In the genomic region with DNA sequence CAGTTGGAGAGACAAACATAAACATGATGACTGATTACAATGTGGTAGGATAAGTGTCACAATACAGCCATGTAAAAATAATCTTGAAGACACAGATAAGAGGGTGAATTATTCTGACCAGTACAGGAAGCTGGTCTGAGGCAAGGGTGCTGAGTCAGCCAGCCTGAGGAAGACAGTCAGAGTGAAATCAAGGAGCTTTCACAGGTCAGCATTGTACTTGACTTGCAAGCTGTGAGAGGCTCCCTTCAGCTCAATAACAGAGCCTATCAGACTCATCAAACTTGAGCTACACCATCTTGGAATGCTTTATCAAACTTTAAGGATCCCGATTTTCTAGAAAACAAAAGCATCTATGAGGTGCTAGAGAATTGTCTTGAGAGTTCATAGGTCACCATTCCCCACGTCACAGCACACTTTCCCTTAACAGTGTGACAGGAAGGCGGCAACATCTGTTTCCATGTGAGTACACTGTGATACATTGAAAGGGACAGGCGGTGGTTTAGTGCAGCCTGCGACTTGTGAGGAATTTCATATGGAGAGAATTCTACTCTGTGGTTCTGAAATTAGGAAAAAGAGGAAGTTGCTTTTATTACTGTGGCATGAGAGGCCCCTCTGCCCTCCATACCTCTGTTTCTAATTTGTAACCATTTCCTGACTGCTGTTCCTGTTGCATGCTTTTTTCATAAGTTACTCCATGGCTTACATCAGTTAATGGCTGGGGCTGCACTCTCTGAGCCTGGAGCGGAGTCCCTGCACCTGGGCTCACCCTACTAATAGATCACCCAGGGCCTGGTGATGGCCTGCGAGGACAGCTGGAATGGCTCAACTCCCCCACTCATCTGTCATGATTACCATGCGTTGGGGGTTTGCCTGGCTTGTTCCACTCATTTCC, we compare ENCODE assay signal across 9 cellular contexts.
DNase-seq lines count a peak whose midpoint lies in the region; ATAC-seq and TF ChIP-seq lines count a peak whose summit lies in the region.
"Had no signal": no experiment of that assay in that cellular context is flagged by ENCODE, and none has a peak within 500 bp of the region (broad histone marks: within the 10 kb centered on the region; RNA-seq: fewer than 3 reads in every experiment).

No MANE protein-coding gene starts in this region.

- CTCF ChIA-PET in mammary epithelial cell (lab: Charles Lee; ENCODE audit: low non-redundant PET) = no interaction called here

- intact Hi-C loops in mammary epithelial cell (cut with micrococcal nuclease) = no loop called here

- H3K9me3 ChIP-seq in mammary epithelial cell (replicated peaks; ENCODE audit: insufficient read depth, low read length) = no peaks in the 10 kb centered on the region

- no peak overlapping the region for H3K27ac ChIP-seq in mammary epithelial cell (ENCODE audit: insufficient read depth, low read depth, low read length)

- no TSS peak for BruUV-seq in mammary epithelial cell (replicated peaks; lab: Mats Ljungman, UMichigan)

- no peaks in the 10 kb centered on the region for H3K79me2 ChIP-seq in mammary epithelial cell (ENCODE audit: insufficient read depth, low read length)

- 87% methylated on average over 8 of the region's 8 CpGs for WGBS in mammary epithelial cell (ENCODE audit: low coverage, missing lambda C conversion rate)

- TF ChIP-seq CTCF in mammary epithelial cell (conservative IDR thresholded peaks at IDR 0.05 in 1 of 2, IDR thresholded peaks at IDR 0.05 in 1 of 2; ENCODE audit: extremely low read depth in 1 of 2, insufficient read depth in 1 of 2, low read depth in 1 of 2, low read length in 2 of 2) = no peak

- no peak overlapping the region for H3K9ac ChIP-seq in mammary epithelial cell (ENCODE audit: insufficient read depth, low read length)

- peaks cover 10% of the 10 kb centered on the region for H3K4me1 ChIP-seq in mammary epithelial cell (ENCODE audit: insufficient read depth, low read length)

- H3K27me3 ChIP-seq in mammary epithelial cell (ENCODE audit: insufficient read depth, low read length) = no peaks in the 10 kb centered on the region

- ATAC-seq in GM21390 (IDR thresholded peaks at IDR 0.05; ENCODE audit: unreplicated experiment) (peak; percentile 74), HG03571 (IDR thresholded peaks at IDR 0.05; ENCODE audit: unreplicated experiment) (peak; percentile 58), esophagus mucosa (no peak)
- ATAC-seq: HCT116 had no signal

- no peaks in the 10 kb centered on the region for H3K36me3 ChIP-seq in mammary epithelial cell (ENCODE audit: insufficient read depth, low read length)

- no peak overlapping the region for H3K4me3 ChIP-seq in mammary epithelial cell (replicated peaks in 1 of 3; ENCODE audit: insufficient read depth in 1 of 3, low read depth in 2 of 3, low read length in 3 of 3)

- in situ Hi-C loops in mammary epithelial cell (cut with MboI; ENCODE audit: low sequenced_read_pairs in 2 of 2) = no loop called here

- no peak overlapping the region for H2AFZ ChIP-seq in mammary epithelial cell (ENCODE audit: low read depth, low read length)

- dilution Hi-C loops in mammary epithelial cell (cut with HindIII; ENCODE audit: low sequenced_read_pairs) = no loop called here

- H3K4me2 ChIP-seq in mammary epithelial cell (ENCODE audit: insufficient read depth, low read depth, low read length) = no peak overlapping the region

- no peaks in the 10 kb centered on the region for H4K20me1 ChIP-seq in mammary epithelial cell (ENCODE audit: insufficient read depth, low read length)

- DNase-seq in CD1c-positive myeloid dendritic cell (ENCODE audit: extremely low spot score) (peak; percentile 42), mammary epithelial cell (peak; percentile 76), renal cortical epithelial cell (ENCODE audit: low read depth) (peak; percentile 60), HuH-7.5 (ENCODE audit: low spot score) (no peak)
- DNase-seq in activated CD4-positive, alpha-beta T cell treated with anti-CD3 and anti-CD28 coated beads, Interleukin-2, amount 50 U/mL, for 1 hour = no peak

Comparison
In these comparisons a context has a peak if more than half of its experiments do, and no peak if none do; other contexts are left out.
1. DNase-seq: peak in CD1c-positive myeloid dendritic cell (single experiment), mammary epithelial cell (single experiment) and renal cortical epithelial cell (single experiment); none in activated CD4-positive, alpha-beta T cell treated with anti-CD3 and anti-CD28 coated beads, Interleukin-2, amount 50 U/mL, for 1 hour (single experiment) and HuH-7.5 (single experiment).